ENCODE assay signal across 17 cellular contexts in the genomic region with DNA sequence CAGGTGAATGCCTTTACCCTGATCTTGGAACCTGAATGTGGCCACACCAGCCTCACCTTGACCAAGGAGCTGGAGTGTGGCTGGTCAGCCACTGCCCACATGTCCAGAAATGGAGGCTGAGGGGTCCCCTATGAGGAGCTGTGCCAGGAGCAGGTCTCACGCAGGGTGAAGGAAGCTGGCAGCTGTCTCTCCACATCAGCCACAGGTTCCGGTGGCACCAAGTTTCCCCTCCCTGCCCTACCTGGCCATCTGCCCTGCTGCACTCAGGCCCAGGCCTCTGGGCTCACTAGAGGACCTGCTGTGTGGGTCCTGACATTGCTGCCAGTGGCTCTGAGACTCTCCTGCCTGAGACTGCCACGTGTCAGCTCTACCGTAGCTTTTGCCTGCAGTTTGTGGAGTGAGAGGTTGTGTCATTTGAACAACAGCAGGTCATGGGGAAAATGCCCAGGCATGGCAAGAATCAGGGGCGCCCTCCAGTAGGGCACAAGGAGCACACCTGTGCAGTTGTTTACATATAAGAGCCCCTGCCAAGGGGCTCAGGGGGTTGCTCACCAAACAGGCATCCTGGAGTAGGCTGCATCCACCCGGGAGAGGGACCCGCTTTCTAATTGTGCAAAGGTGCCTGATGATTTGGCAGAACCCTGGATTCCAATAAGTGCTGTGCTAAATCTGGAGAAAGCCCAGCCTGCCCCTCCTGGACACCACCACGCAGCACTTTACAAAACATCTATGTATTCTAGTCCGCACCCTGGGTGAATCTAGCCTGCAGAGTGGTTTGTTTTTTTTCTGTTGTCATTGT.
DNase-seq lines count a peak whose midpoint lies in the region; ATAC-seq, FAIRE-seq and TF ChIP-seq lines count a peak whose summit lies in the region.
"Had no signal": no experiment of that assay in that cellular context is flagged by ENCODE, and none has a peak within 500 bp of the region (broad histone marks: within the 10 kb centered on the region; RNA-seq: fewer than 3 reads in every experiment).

No MANE protein-coding gene starts in this region.

- TF ChIP-seq CTCF in astrocyte (IDR thresholded peaks at IDR 0.05; ENCODE audit: insufficient read depth, low read depth, low read length) (no peak), neural progenitor cell (IDR thresholded peaks at IDR 0.05) (no peak), upper lobe of right lung (IDR thresholded peaks at IDR 0.05) (no peak)

- H3F3A ChIP-seq in neural progenitor cell (ENCODE audit: low read depth): no peaks in the 10 kb centered on the region

- H2AFZ ChIP-seq in astrocyte (ENCODE audit: low read depth, low read length): no peak overlapping the region
- no peak overlapping the region for H2AFZ ChIP-seq in neural progenitor cell (replicated peaks)

- H3K9me3 Mint-ChIP-seq in activated CD8-positive, alpha-beta memory T cell treated with anti-CD3 and anti-CD28 coated beads, Interleukin-2, amount 10 ng/mL, durations not matched to agents 7 days and 5 days (ENCODE audit: low read depth): no peaks in the 10 kb centered on the region
- H3K9me3 Mint-ChIP-seq in astrocyte (ENCODE audit: unreplicated experiment) (peaks cover 4% of the 10 kb centered on the region), neural progenitor cell (no peaks in the 10 kb centered on the region)
- H3K9me3 Mint-ChIP-seq: HFFc6 had no signal

- H3K27me3 ChIP-seq in astrocyte (ENCODE audit: insufficient read depth, low read length) (peaks cover 36% of the 10 kb centered on the region), neural progenitor cell (no peaks in the 10 kb centered on the region), upper lobe of right lung (no peaks in the 10 kb centered on the region)
- H3K27me3 ChIP-seq: BLaER1 treated with 17β-estradiol and CSF1 and Interleukin-3, amounts not matched to agents 10 nM and 100 nM; SJCRH30 had no signal

- H3K79me2 ChIP-seq in astrocyte (ENCODE audit: insufficient read depth, low read length) (no peaks in the 10 kb centered on the region), neural progenitor cell (ENCODE audit: low read depth) (no peaks in the 10 kb centered on the region)

- DNase-seq in activated CD8-positive, alpha-beta memory T cell treated with anti-CD3 and anti-CD28 coated beads for 24 hours: peak; percentile 46
- no peak for DNase-seq in activated CD8-positive, alpha-beta memory T cell treated with anti-CD3 and anti-CD28 coated beads, Interleukin-2, amount 10 ng/mL, durations not matched to agents 7 days and 5 days
- no peak for DNase-seq in astrocyte (ENCODE audit: low read depth)
- DNase-seq in neural progenitor cell (ENCODE audit: low spot score): no peak
- peak; percentile 67 for DNase-seq in upper lobe of right lung
- no peak for DNase-seq in DMS53 treated with DMSO at 0.1 percent for 48 hours (lab: John Stamatoyannopoulos, UW; ENCODE audit: unreplicated experiment)
- no peak for DNase-seq in NK-92 (lab: John Stamatoyannopoulos, UW; ENCODE audit: unreplicated experiment)
- DNase-seq: DMS153, HFFc6, Kasumi-1, NCI-H187 treated with DMSO at 0.1 percent for 48 hours, NCI-H2171 treated with DMSO at 0.1 percent for 48 hours, NCI-H510A had no signal

- no peak overlapping the region for H3K4me3 Mint-ChIP-seq in activated CD8-positive, alpha-beta memory T cell treated with anti-CD3 and anti-CD28 coated beads, Interleukin-2, amount 10 ng/mL, durations not matched to agents 7 days and 5 days
- H3K4me3 Mint-ChIP-seq in astrocyte (ENCODE audit: unreplicated experiment) (no peak overlapping the region), neural progenitor cell (no peak overlapping the region)
- H3K4me3 Mint-ChIP-seq: HFFc6 had no signal

- no peak overlapping the region for H3K4me2 ChIP-seq in astrocyte (ENCODE audit: low read length)
- no peak overlapping the region for H3K4me2 ChIP-seq in neural progenitor cell
- H3K4me2 ChIP-seq: BLaER1 treated with 17β-estradiol and CSF1 and Interleukin-3, amounts not matched to agents 10 nM and 100 nM had no signal

- no peak overlapping the region for H3K27ac Mint-ChIP-seq in activated CD8-positive, alpha-beta memory T cell treated with anti-CD3 and anti-CD28 coated beads, Interleukin-2, amount 10 ng/mL, durations not matched to agents 7 days and 5 days
- H3K27ac Mint-ChIP-seq in astrocyte (ENCODE audit: unreplicated experiment): peak overlapping the region; percentile 83
- H3K27ac Mint-ChIP-seq in neural progenitor cell: peak overlapping the region; percentile 91
- H3K27ac Mint-ChIP-seq: HFFc6 had no signal

- H3K9ac ChIP-seq in astrocyte (ENCODE audit: low read length): no peak overlapping the region
- no peak overlapping the region for H3K9ac ChIP-seq in neural progenitor cell
- H3K9ac ChIP-seq: BLaER1 treated with 17β-estradiol and CSF1 and Interleukin-3, amounts not matched to agents 10 nM and 100 nM had no signal

- intact Hi-C loops in upper lobe of right lung (cut with DNase I): no loop called here

- H3K36me3 Mint-ChIP-seq in activated CD8-positive, alpha-beta memory T cell treated with anti-CD3 and anti-CD28 coated beads, Interleukin-2, amount 10 ng/mL, durations not matched to agents 7 days and 5 days: no peaks in the 10 kb centered on the region
- H3K36me3 Mint-ChIP-seq in astrocyte (ENCODE audit: low read depth, unreplicated experiment) (no peaks in the 10 kb centered on the region), neural progenitor cell (no peaks in the 10 kb centered on the region)

- no peak overlapping the region for H3K27ac ChIP-seq in astrocyte (ENCODE audit: low read depth, low read length)
- no peak overlapping the region for H3K27ac ChIP-seq in neural progenitor cell
- no peak overlapping the region for H3K27ac ChIP-seq in upper lobe of right lung
- H3K27ac ChIP-seq: BLaER1 treated with 17β-estradiol and CSF1 and Interleukin-3, amounts not matched to agents 10 nM and 100 nM had no signal

- no peaks in the 10 kb centered on the region for H3K4me1 Mint-ChIP-seq in activated CD8-positive, alpha-beta memory T cell treated with anti-CD3 and anti-CD28 coated beads, Interleukin-2, amount 10 ng/mL, durations not matched to agents 7 days and 5 days
- peaks cover 5% of the 10 kb centered on the region for H3K4me1 Mint-ChIP-seq in astrocyte (ENCODE audit: low read depth, unreplicated experiment)
- H3K4me1 Mint-ChIP-seq in neural progenitor cell: peaks cover 24% of the 10 kb centered on the region

- no peaks in the 10 kb centered on the region for H3K9me3 ChIP-seq in astrocyte (ENCODE audit: insufficient read depth, low read depth, low read length)
- no peaks in the 10 kb centered on the region for H3K9me3 ChIP-seq in neural progenitor cell (ENCODE audit: low read depth)
- H3K9me3 ChIP-seq in upper lobe of right lung: no peaks in the 10 kb centered on the region
- H3K9me3 ChIP-seq: BLaER1 treated with 17β-estradiol and CSF1 and Interleukin-3, amounts not matched to agents 10 nM and 100 nM; SJCRH30 had no signal

- CTCF ChIA-PET in activated CD8-positive, alpha-beta memory T cell treated with anti-CD3 and anti-CD28 coated beads, Interleukin-2, amount 10 ng/mL, durations not matched to agents 7 days and 5 days (lab: Charles Lee): no interaction called here

- H3K36me3 ChIP-seq in astrocyte (ENCODE audit: insufficient read depth, low read length) (no peaks in the 10 kb centered on the region), neural progenitor cell (no peaks in the 10 kb centered on the region), upper lobe of right lung (no peaks in the 10 kb centered on the region)
- H3K36me3 ChIP-seq: BLaER1 treated with 17β-estradiol and CSF1 and Interleukin-3, amounts not matched to agents 10 nM and 100 nM; SJCRH30 had no signal

- H3K4me1 ChIP-seq in astrocyte (ENCODE audit: insufficient read depth, low read length): no peaks in the 10 kb centered on the region
- peaks cover 32% of the 10 kb centered on the region for H3K4me1 ChIP-seq in neural progenitor cell
- H3K4me1 ChIP-seq in upper lobe of right lung: no peaks in the 10 kb centered on the region

- ATAC-seq in activated CD8-positive, alpha-beta memory T cell treated with anti-CD3 and anti-CD28 coated beads, Interleukin-2, amount 10 ng/mL, durations not matched to agents 7 days and 5 days: no peak
- ATAC-seq in upper lobe of right lung (peak; percentile 28), HG02642 (IDR thresholded peaks at IDR 0.05; ENCODE audit: poor library complexity, unreplicated experiment) (no peak)

- no peak for FAIRE-seq in astrocyte (lab: Jason Lieb, UNC)
- FAIRE-seq: HepG2 had no signal

- H3K27me3 Mint-ChIP-seq in activated CD8-positive, alpha-beta memory T cell treated with anti-CD3 and anti-CD28 coated beads, Interleukin-2, amount 10 ng/mL, durations not matched to agents 7 days and 5 days: peaks cover 10% of the 10 kb centered on the region
- H3K27me3 Mint-ChIP-seq in astrocyte (ENCODE audit: low read depth, unreplicated experiment) (peaks cover 87% of the 10 kb centered on the region), neural progenitor cell (ENCODE audit: insufficient read depth, low read depth) (peaks cover 9% of the 10 kb centered on the region)

- H3K4me3 ChIP-seq in astrocyte (ENCODE audit: insufficient read depth, low read depth, low read length): no peak overlapping the region
- no peak overlapping the region for H3K4me3 ChIP-seq in neural progenitor cell
- no peak overlapping the region for H3K4me3 ChIP-seq in upper lobe of right lung
- H3K4me3 ChIP-seq: BLaER1 treated with 17β-estradiol and CSF1 and Interleukin-3, amounts not matched to agents 10 nM and 100 nM; SJCRH30 had no signal

- H4K20me1 ChIP-seq in astrocyte (ENCODE audit: insufficient read depth, low read length) (no peaks in the 10 kb centered on the region), neural progenitor cell (ENCODE audit: low read depth) (no peaks in the 10 kb centered on the region)
- H4K20me1 ChIP-seq: BLaER1 treated with 17β-estradiol and CSF1 and Interleukin-3, amounts not matched to agents 10 nM and 100 nM had no signal

Comparison
In these comparisons a context has a peak if more than half of its experiments do, and no peak if none do; other contexts are left out.
1. DNase-seq: peak in activated CD8-positive, alpha-beta memory T cell treated with anti-CD3 and anti-CD28 coated beads for 24 hours (single experiment) and upper lobe of right lung (single experiment); none in activated CD8-positive, alpha-beta memory T cell treated with anti-CD3 and anti-CD28 coated beads, Interleukin-2, amount 10 ng/mL, durations not matched to agents 7 days and 5 days (single experiment), astrocyte (single experiment), neural progenitor cell (single experiment), DMS53 treated with DMSO at 0.1 percent for 48 hours (single experiment) and NK-92 (single experiment).